Comparison of ENCODE assay signal across 8 cellular contexts in genomic region chr2:54030064-54030741, GRCh38. TPM values are rescaled to one million over a fixed set of nuclear protein-coding genes. Genes with fewer than 3 reads are reported as not detected.
A peak's percentile ranks its signal among the peaks of the same experiment; 100 is the strongest.
DNase-seq lines count a peak whose midpoint lies in the region; ATAC-seq and TF ChIP-seq lines count a peak whose summit lies in the region.
"Not testable (repeated sequence)": the region's sequence is repeated elsewhere in the genome, so short reads cannot be mapped to it uniquely, and the experiment has no call there.

No MANE protein-coding gene starts in this region.

- not testable (repeated sequence) for H3K27ac Mint-ChIP-seq in GM23338
- peak overlapping the region; percentile 19 for H3K27ac Mint-ChIP-seq in activated naive CD4-positive, alpha-beta T cell treated with anti-CD3 and anti-CD28 coated beads, Interleukin-2, amount 10 ng/mL, durations not matched to agents 7 days and 5 days
- peak overlapping the region; percentile 75 for H3K27ac Mint-ChIP-seq in endodermal cell
- peak overlapping the region in 4 of 6 donors; percentile 25 to 61 (median 30) for H3K27ac Mint-ChIP-seq in naive B cell

- H3K79me2 ChIP-seq in GM23338 (replicated peaks; ENCODE audit: insufficient read depth); PC-3 (ENCODE audit: low read length): not testable (repeated sequence)

- DNase-seq in GM23338 (ENCODE audit: low spot score); activated naive CD4-positive, alpha-beta T cell treated with anti-CD3 and anti-CD28 coated beads, Interleukin-2, amount 10 ng/mL, durations not matched to agents 7 days and 5 days; endodermal cell; right atrium auricular region (ENCODE audit: low spot score); naive B cell: not testable (repeated sequence)
- DNase-seq in NCI-H2107 treated with DMSO at 0.1 percent for 48 hours (lab: John Stamatoyannopoulos, UW; ENCODE audit: unreplicated experiment) (peak; percentile 27), PC-3 (peak; percentile 40)

- ATAC-seq in GM23338; PC-3; naive B cell (ENCODE audit: low read depth in 2 of 2): not testable (repeated sequence)

- not testable (repeated sequence) for H3K36me3 Mint-ChIP-seq in GM23338 (ENCODE audit: low read depth); activated naive CD4-positive, alpha-beta T cell treated with anti-CD3 and anti-CD28 coated beads, Interleukin-2, amount 10 ng/mL, durations not matched to agents 7 days and 5 days; endodermal cell (ENCODE audit: low read depth)
- peaks cover 0 to 13% of the 10 kb centered on the region in 2 donors for H3K36me3 Mint-ChIP-seq in naive B cell

- H3K9ac ChIP-seq in PC-3 (ENCODE audit: low read length); endodermal cell (ENCODE audit: extremely low read depth, low read length, poor library complexity, severe bottlenecking): not testable (repeated sequence)
- peak overlapping the region in 2 of 3 donors; percentile 35 to 42 for H3K9ac ChIP-seq in skeletal muscle tissue (ENCODE audit: low read depth in 1 of 3, low read length in 3 of 3)

- not testable (repeated sequence) for H3K4me2 ChIP-seq in GM23338; PC-3 (ENCODE audit: low read length)

- not testable (repeated sequence) for H3K27me3 Mint-ChIP-seq in GM23338 (ENCODE audit: insufficient read depth, low read depth, poor library complexity); activated naive CD4-positive, alpha-beta T cell treated with anti-CD3 and anti-CD28 coated beads, Interleukin-2, amount 10 ng/mL, durations not matched to agents 7 days and 5 days; endodermal cell (ENCODE audit: insufficient read depth); naive B cell

- POLR2A ChIA-PET in PC-3 (lab: Charles Lee; ENCODE audit: unreplicated experiment) = interaction anchor here (0.6 kb wide), 1 partner anchor 24 kb away, joined by 3 read pairs; no protein-coding TSS in a partner anchor

- H4K20me1 ChIP-seq in GM23338 (replicated peaks; ENCODE audit: insufficient read depth); PC-3 (ENCODE audit: low read length): not testable (repeated sequence)

- not testable (repeated sequence) for H3K9me2 ChIP-seq in GM23338 (ENCODE audit: insufficient read depth); PC-3 (replicated peaks; ENCODE audit: low read length)

- H3K9me3 ChIP-seq in PC-3 (ENCODE audit: low read length); endodermal cell (ENCODE audit: control insufficient read depth, low read length); right atrium auricular region; skeletal muscle tissue (ENCODE audit: control insufficient read depth in 3 of 3, low read length in 3 of 3): not testable (repeated sequence)

- CTCF ChIA-PET in PC-3 (lab: Charles Lee); activated naive CD4-positive, alpha-beta T cell treated with anti-CD3 and anti-CD28 coated beads, Interleukin-2, amount 10 ng/mL, durations not matched to agents 7 days and 5 days (lab: Charles Lee): not testable (repeated sequence)

- H2AFZ ChIP-seq in GM23338 = 0 out of 2 replicates have a peak overlapping the region, but pooled peaks have one; percentile 14
- not testable (repeated sequence) for H2AFZ ChIP-seq in PC-3 (ENCODE audit: low read length)

- not testable (repeated sequence) for H3K9me3 Mint-ChIP-seq in GM23338; activated naive CD4-positive, alpha-beta T cell treated with anti-CD3 and anti-CD28 coated beads, Interleukin-2, amount 10 ng/mL, durations not matched to agents 7 days and 5 days; naive B cell
- H3K9me3 Mint-ChIP-seq in endodermal cell = peaks cover 20% of the 10 kb centered on the region

- H3K36me3 ChIP-seq in GM23338 (ENCODE audit: insufficient read depth); PC-3 (ENCODE audit: low read depth, low read length); endodermal cell (ENCODE audit: control insufficient read depth, insufficient read depth, low read length); right atrium auricular region; skeletal muscle tissue (ENCODE audit: control insufficient read depth in 3 of 3, insufficient read depth in 3 of 3, low read length in 3 of 3): not testable (repeated sequence)

- not testable (repeated sequence) for H3K4me1 Mint-ChIP-seq in GM23338; activated naive CD4-positive, alpha-beta T cell treated with anti-CD3 and anti-CD28 coated beads, Interleukin-2, amount 10 ng/mL, durations not matched to agents 7 days and 5 days
- peaks cover 19% of the 10 kb centered on the region for H3K4me1 Mint-ChIP-seq in endodermal cell
- peaks cover 0 to 17% (median 13%) of the 10 kb centered on the region in 3 donors for H3K4me1 Mint-ChIP-seq in naive B cell

- not testable (repeated sequence) for H3F3A ChIP-seq in GM23338 (replicated peaks; ENCODE audit: low read depth); PC-3 (ENCODE audit: low read length, unreplicated experiment)

- not testable (repeated sequence) for H3K4me3 ChIP-seq in GM23338; PC-3 (ENCODE audit: low read length); endodermal cell (ENCODE audit: low read length); right atrium auricular region; skeletal muscle tissue (ENCODE audit: low read length in 3 of 3)

- BruUV-seq in PC-3 (replicated peaks; lab: Mats Ljungman, UMichigan) = not testable (repeated sequence)

- not testable (repeated sequence) for H3K4me3 Mint-ChIP-seq in GM23338; activated naive CD4-positive, alpha-beta T cell treated with anti-CD3 and anti-CD28 coated beads, Interleukin-2, amount 10 ng/mL, durations not matched to agents 7 days and 5 days; endodermal cell; naive B cell

- H3K27me3 ChIP-seq in GM23338 (ENCODE audit: insufficient read depth); PC-3 (ENCODE audit: low read length); endodermal cell (ENCODE audit: control insufficient read depth, insufficient read depth, low read length, poor library complexity, severe bottlenecking); right atrium auricular region; skeletal muscle tissue (ENCODE audit: control insufficient read depth in 3 of 3, insufficient read depth in 3 of 3, low read length in 3 of 3): not testable (repeated sequence)

- H3K4me1 ChIP-seq in GM23338 (ENCODE audit: insufficient read depth); PC-3 (ENCODE audit: insufficient read depth, low read length); endodermal cell (ENCODE audit: control insufficient read depth, insufficient read depth, low read length): not testable (repeated sequence)
- peaks cover 0 to 14% of the 10 kb centered on the region in 2 donors for H3K4me1 ChIP-seq in right atrium auricular region
- peaks cover 5 to 13% (median 12%) of the 10 kb centered on the region in 3 donors for H3K4me1 ChIP-seq in skeletal muscle tissue (ENCODE audit: control insufficient read depth in 3 of 3, insufficient read depth in 3 of 3, low read length in 3 of 3)

- H3K27ac ChIP-seq in GM23338 (ENCODE audit: low read depth); PC-3 (ENCODE audit: low read length): not testable (repeated sequence)
- H3K27ac ChIP-seq in endodermal cell (ENCODE audit: low read depth, low read length) = peak overlapping the region; percentile 18
- peak overlapping the region; percentile 27 to 59 for H3K27ac ChIP-seq in right atrium auricular region
- H3K27ac ChIP-seq in skeletal muscle tissue (ENCODE audit: low read depth, low read length) = peak overlapping the region; percentile 9

- intact Hi-C loops in PC-3 (cut with micrococcal nuclease) = not testable (repeated sequence)

- 69 to 84% methylated on average over 9 to 13 of the region's 15 CpGs for WGBS in endodermal cell (ENCODE audit: insufficient coverage in 1 of 2, insufficient read length in 1 of 2), 2 experiments

- not testable (repeated sequence) for TF ChIP-seq CTCF in GM23338 (conservative IDR thresholded peaks at IDR 0.05; ENCODE audit: low read depth in 2 of 2); PC-3 (conservative IDR thresholded peaks at IDR 0.05; ENCODE audit: low read depth, low read length); endodermal cell (conservative IDR thresholded peaks at IDR 0.05); right atrium auricular region (IDR thresholded peaks at IDR 0.05)

RNA-seq across cellular contexts. Expression of gene PSME4, which starts 59.4 kb away (rescaled TPM):
- 97.6 and 98.6 TPM in 2 replicates for total RNA-seq in GM23338 (2014; rRNA removed; shearing (Covaris generic))
- polyA plus RNA-seq in GM23338 (2016; fragmentation: Nextera tagmentation; extraction: Ambion mirVana) (38.4 and 44.7 TPM in 2 replicates), naive B cell (ENCODE audit: low read depth in 6 of 6) (10 to 100 TPM in 2 of 6 donors, 1 to 10 TPM in 4; 5.2 to 12.4 (median 7.2) TPM)
- total RNA-seq in PC-3 (2014; rRNA removed) (54.7 and 70.6 TPM in 2 replicates), endodermal cell (100 to 1,000 TPM in 1 of 2 donors, 10 to 100 TPM in 1; 90.6 to 116 TPM), right atrium auricular region (10 to 100 TPM; 44.3 to 61.4 TPM), skeletal muscle tissue (28.2 TPM)
- polyA plus RNA-seq in endodermal cell (2013, experiment 1 of 2) = 54.4 TPM
- polyA plus RNA-seq in endodermal cell (2013, experiment 2 of 2) = 51.6 TPM
